ENCODE assay signal across 8 cellular contexts in the genomic region with DNA sequence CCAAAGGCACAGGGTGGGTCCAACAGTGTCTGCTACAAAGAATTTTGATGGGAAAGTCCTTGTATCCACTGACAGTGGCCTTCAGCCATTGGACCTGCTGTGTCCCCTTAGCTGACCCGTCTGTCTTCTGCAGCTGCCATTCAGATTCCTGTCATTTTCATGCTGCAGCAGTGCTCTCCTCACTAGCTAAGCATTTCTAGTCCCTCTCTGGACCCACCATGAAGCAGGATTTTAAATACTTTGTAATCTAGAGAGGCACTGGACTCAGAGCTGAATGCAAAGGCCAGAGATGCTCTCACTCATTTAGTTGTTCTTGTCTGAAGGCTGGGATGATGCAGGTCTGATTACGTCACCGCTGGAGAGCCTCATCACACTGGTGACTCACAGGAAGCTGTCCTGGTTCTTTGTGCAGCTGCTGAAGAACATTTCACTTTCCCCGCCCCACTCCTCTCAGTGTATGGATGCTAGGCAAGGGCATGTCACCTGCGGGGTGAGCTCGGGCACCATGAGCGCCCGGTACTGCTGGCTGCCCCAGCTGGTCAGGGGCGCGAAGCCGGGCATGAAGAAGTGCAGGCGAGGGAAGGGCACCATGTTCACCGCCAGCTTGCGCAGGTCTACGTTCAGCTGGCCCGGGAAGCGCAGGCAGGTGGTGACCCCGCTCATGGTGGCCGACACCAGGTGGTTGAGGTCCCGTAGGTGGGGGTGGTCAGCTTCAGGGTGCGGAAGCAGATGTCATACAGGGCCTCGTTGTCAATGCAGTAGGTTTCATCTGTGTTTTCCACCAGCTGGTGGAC. TPM values are rescaled to one million over a fixed set of nuclear protein-coding genes. Genes with fewer than 3 reads are reported as not detected.
A peak's percentile ranks its signal among the peaks of the same experiment; 100 is the strongest.
DNase-seq lines count a peak whose midpoint lies in the region; ATAC-seq and TF ChIP-seq lines count a peak whose summit lies in the region.

No MANE protein-coding gene starts in this region.

- DNase-seq in H4 (ENCODE audit: low spot score), result peak; percentile 77
- DNase-seq in NOMO-1 treated with DMSO at 0.1 percent for 48 hours (lab: John Stamatoyannopoulos, UW; ENCODE audit: unreplicated experiment), result peak; percentile 53
- DNase-seq in astrocyte of the cerebellum (ENCODE audit: low read depth), result peak; percentile 70
- DNase-seq in naive thymus-derived CD4-positive, alpha-beta T cell, result peak in 1 of 9 donors; percentile 42
- DNase-seq in endothelial cell (ENCODE audit: low spot score), result no peak
- no peak for DNase-seq in testis
- no peak for DNase-seq in iPS-NIHi7 (ENCODE audit: extremely low spot score)

- POLR2A ChIA-PET in naive thymus-derived CD4-positive, alpha-beta T cell (lab: Charles Lee), result no interaction called here

- TF ChIP-seq CTCF in astrocyte of the cerebellum (IDR thresholded peaks at IDR 0.05; ENCODE audit: low read depth, low read length, missing control alignments) (no peak), endothelial cell (IDR thresholded peaks at IDR 0.05; ENCODE audit: unreplicated experiment) (no peak), testis (IDR thresholded peaks at IDR 0.05) (no peak)

- in situ Hi-C loops in astrocyte of the cerebellum (cut with HindIII; ENCODE audit: low sequenced_read_pairs), result no loop called here

- no peak overlapping the region for H3K4me3 Mint-ChIP-seq in naive thymus-derived CD4-positive, alpha-beta T cell
- H3K4me3 Mint-ChIP-seq in endothelial cell (ENCODE audit: unreplicated experiment), result no peak overlapping the region

- H3K9me3 ChIP-seq in naive thymus-derived CD4-positive, alpha-beta T cell (ENCODE audit: control insufficient read depth in 2 of 3, low read length in 3 of 3), result no peaks in the 10 kb centered on the region
- no peaks in the 10 kb centered on the region for H3K9me3 ChIP-seq in testis

- no peaks in the 10 kb centered on the region for H3K4me1 ChIP-seq in naive thymus-derived CD4-positive, alpha-beta T cell (ENCODE audit: control insufficient read depth in 2 of 2, insufficient read depth in 2 of 2, low read length in 2 of 2)
- no peaks in the 10 kb centered on the region for H3K4me1 ChIP-seq in testis

- peaks cover 0 to 7% (median 0%) of the 10 kb centered on the region in 5 donors for H3K27me3 Mint-ChIP-seq in naive thymus-derived CD4-positive, alpha-beta T cell
- H3K27me3 Mint-ChIP-seq in endothelial cell (ENCODE audit: unreplicated experiment), result peaks cover 16% of the 10 kb centered on the region

- no peaks in the 10 kb centered on the region for H3K36me3 Mint-ChIP-seq in naive thymus-derived CD4-positive, alpha-beta T cell
- H3K36me3 Mint-ChIP-seq in endothelial cell (ENCODE audit: low read depth, unreplicated experiment), result peaks cover 4% of the 10 kb centered on the region

- no peaks in the 10 kb centered on the region for H3K36me3 ChIP-seq in naive thymus-derived CD4-positive, alpha-beta T cell (ENCODE audit: control insufficient read depth in 2 of 3, insufficient read depth in 3 of 3, low read length in 3 of 3)
- H3K36me3 ChIP-seq in testis (ENCODE audit: low read depth, missing control alignments), result no peaks in the 10 kb centered on the region

- intact Hi-C loops in naive thymus-derived CD4-positive, alpha-beta T cell (cut with micrococcal nuclease), result no loop called here
- intact Hi-C loops in testis (cut with DNase I; ENCODE audit: low total_unique reads), result no loop called here

- TF ChIP-seq POLR2A in testis (IDR thresholded peaks at IDR 0.05), result no peak

- WGBS in testis, 2 donors, result 75 to 90% methylated on average over 3 to 22 of the region's 22 CpGs

- peaks cover 0 to 1% (median 0%) of the 10 kb centered on the region in 11 donors for H3K9me3 Mint-ChIP-seq in naive thymus-derived CD4-positive, alpha-beta T cell
- H3K9me3 Mint-ChIP-seq in endothelial cell (ENCODE audit: unreplicated experiment), result no peaks in the 10 kb centered on the region

- CTCF ChIA-PET in naive thymus-derived CD4-positive, alpha-beta T cell (lab: Charles Lee), result no interaction called here

- peaks cover 0 to 4% (median 0%) of the 10 kb centered on the region in 7 donors for H3K4me1 Mint-ChIP-seq in naive thymus-derived CD4-positive, alpha-beta T cell
- no peaks in the 10 kb centered on the region for H3K4me1 Mint-ChIP-seq in endothelial cell (ENCODE audit: unreplicated experiment)

- H3K4me3 ChIP-seq in astrocyte of the cerebellum (ENCODE audit: low read depth, low read length), result no peak overlapping the region
- H3K4me3 ChIP-seq in naive thymus-derived CD4-positive, alpha-beta T cell (ENCODE audit: low read length), result no peak overlapping the region
- H3K4me3 ChIP-seq in testis, result no peak overlapping the region

- ATAC-seq in naive thymus-derived CD4-positive, alpha-beta T cell, result peak; percentile 65
- ATAC-seq in GM19324 (IDR thresholded peaks at IDR 0.05; ENCODE audit: low FRiP score, unreplicated experiment), result no peak

- H3K27me3 ChIP-seq in naive thymus-derived CD4-positive, alpha-beta T cell (ENCODE audit: control insufficient read depth in 2 of 2, insufficient read depth in 2 of 2, low read length in 2 of 2), result no peaks in the 10 kb centered on the region
- no peaks in the 10 kb centered on the region for H3K27me3 ChIP-seq in testis

- H3K27ac ChIP-seq in naive thymus-derived CD4-positive, alpha-beta T cell (ENCODE audit: low read depth, low read length), result no peak overlapping the region
- H3K27ac ChIP-seq in testis, result no peak overlapping the region

- no peak overlapping the region for H3K27ac Mint-ChIP-seq in naive thymus-derived CD4-positive, alpha-beta T cell
- H3K27ac Mint-ChIP-seq in endothelial cell (ENCODE audit: unreplicated experiment), result no peak overlapping the region

RNA-seq across cellular contexts. Expression of gene TUBB2A, which starts 19.4 kb away (rescaled TPM):
- total RNA-seq in H4 (2014; rRNA removed; shearing (Covaris generic)), result 46.3 and 49.0 TPM in 2 replicates
- total RNA-seq in naive thymus-derived CD4-positive, alpha-beta T cell, result 10 to 100 TPM in 2 of 5 experiments, 1 to 10 TPM in 3; 2.2 to 39.6 (median 3.1) TPM
- 1 to 10 TPM; 1.3 to 5.4 TPM for polyA plus RNA-seq in naive thymus-derived CD4-positive, alpha-beta T cell
- 73.6 TPM for total RNA-seq in endothelial cell (ENCODE audit: unreplicated experiment)
- total RNA-seq in testis, result 10 to 100 TPM; 13.5 to 17.7 TPM
- polyA plus RNA-seq in testis (ENCODE audit: insufficient read depth, low read depth, low replicate concordance), result 23.7 TPM

RNA-seq across cellular contexts. Expression of gene TUBB2B, which starts 50.7 kb away (rescaled TPM):
- 5.1 and 6.6 TPM in 2 replicates for total RNA-seq in H4 (2014; rRNA removed; shearing (Covaris generic))
- total RNA-seq in naive thymus-derived CD4-positive, alpha-beta T cell, result 1 to 10 TPM in 1 of 5 experiments, under 1 TPM in 2, not detected in 2; 0.27 to 1.6 (median 0.54) TPM
- polyA plus RNA-seq in naive thymus-derived CD4-positive, alpha-beta T cell, result under 1 TPM in 1 of 2 donors, not detected in 1; 0.18 TPM
- total RNA-seq in endothelial cell (ENCODE audit: unreplicated experiment), result 93.2 TPM
- total RNA-seq in testis, result 1 to 10 TPM; 1.6 to 2.2 TPM
- 3.6 TPM for polyA plus RNA-seq in testis (ENCODE audit: insufficient read depth, low read depth, low replicate concordance)

RNA-seq across cellular contexts. Expression of gene BPHL, which starts 58.2 kb away (rescaled TPM):
- 19.0 and 21.6 TPM in 2 replicates for total RNA-seq in H4 (2014; rRNA removed; shearing (Covaris generic))
- 10 to 100 TPM in 2 of 5 experiments, 1 to 10 TPM in 3; 7.9 to 18.0 (median 10.0) TPM for total RNA-seq in naive thymus-derived CD4-positive, alpha-beta T cell
- polyA plus RNA-seq in naive thymus-derived CD4-positive, alpha-beta T cell, result 1 to 10 TPM; 9.3 to 9.6 TPM
- total RNA-seq in endothelial cell (ENCODE audit: unreplicated experiment) (35.4 TPM), testis (10 to 100 TPM; 16.8 TPM)
- polyA plus RNA-seq in testis (ENCODE audit: insufficient read depth, low read depth, low replicate concordance), result 14.3 TPM

Comparison
In these comparisons a context has a peak if more than half of its experiments do, and no peak if none do; other contexts are left out.
1. DNase-seq: peak in H4 (single experiment), NOMO-1 treated with DMSO at 0.1 percent for 48 hours (single experiment) and astrocyte of the cerebellum (single experiment); none in endothelial cell (single experiment), testis (single experiment) and iPS-NIHi7 (single experiment).
2. RNA of gene TUBB2B, which starts 50.7 kb away (total RNA-seq): 93.2 TPM in endothelial cell (single experiment); 5.1 to 6.6 TPM in H4, 1.6 to 2.2 TPM in testis and 0.27 to 1.6 TPM in naive thymus-derived CD4-positive, alpha-beta T cell; every median in the first group is over 10 times any median in the second.